ENCODE assay signal across 10 cellular contexts in genomic region chr3:23776352-23776891, GRCh38. TPM values are rescaled to one million over a fixed set of nuclear protein-coding genes. Genes with fewer than 3 reads are reported as not detected.
DNase-seq lines count a peak whose midpoint lies in the region; ATAC-seq and TF ChIP-seq lines count a peak whose summit lies in the region.
"Had no signal": no experiment of that assay in that cellular context is flagged by ENCODE, and none has a peak within 500 bp of the region (broad histone marks: within the 10 kb centered on the region; RNA-seq: fewer than 3 reads in every experiment).

No MANE protein-coding gene starts in this region.

- H3K27ac ChIP-seq in left ventricle myocardium inferior (replicated peaks): peak overlapping the region; percentile 40
- no peak overlapping the region for H3K27ac ChIP-seq in testis
- H3K27ac ChIP-seq: SJCRH30 had no signal

- TF ChIP-seq POLR2A in testis (IDR thresholded peaks at IDR 0.05): no peak

- H3K4me1 ChIP-seq in left ventricle myocardium inferior (peaks cover 16% of the 10 kb centered on the region), testis (peaks cover 5% of the 10 kb centered on the region)

- ATAC-seq in GM18861 (IDR thresholded peaks at IDR 0.05; ENCODE audit: unreplicated experiment) (no peak), GM21526 (IDR thresholded peaks at IDR 0.05; ENCODE audit: low FRiP score, unreplicated experiment) (no peak)
- ATAC-seq in activated naive CD8-positive, alpha-beta T cell treated with anti-CD3 and anti-CD28 coated beads, Interleukin-2, amount 50 U/mL, for 24 hours: no peak

- H3K9me3 Mint-ChIP-seq in activated naive CD8-positive, alpha-beta T cell treated with anti-CD3 and anti-CD28 coated beads, Interleukin-2, amount 50 U/mL, for 24 hours: no peaks in the 10 kb centered on the region
- H3K9me3 Mint-ChIP-seq: stimulated activated naive CD8-positive, alpha-beta T cell treated with anti-CD3 and anti-CD28 coated beads, Interleukin-15, Interleukin-2, amounts not matched to agents 100 ng/mL and 50 ng/mL, for 24 hours had no signal

- 17 to 33% methylated on average over 3 to 6 of the region's 6 CpGs for WGBS in testis, 2 donors

- H3K4me3 ChIP-seq in left ventricle myocardium inferior (no peak overlapping the region), skeletal muscle cell (ENCODE audit: low read depth, low read length) (no peak overlapping the region), testis (no peak overlapping the region)
- H3K4me3 ChIP-seq: SJCRH30 had no signal

- DNase-seq in GM03348 (ENCODE audit: low spot score) (peak; percentile 88), brain pericyte (ENCODE audit: low read depth, low spot score) (peak; percentile 74), left ventricle myocardium inferior (no peak), skeletal muscle cell (ENCODE audit: low read depth) (peak; percentile 89), testis (no peak)
- DNase-seq in activated naive CD8-positive, alpha-beta T cell treated with anti-CD3 and anti-CD28 coated beads, Interleukin-2, amount 50 U/mL, for 24 hours: no peak

- no peaks in the 10 kb centered on the region for H3K4me1 Mint-ChIP-seq in activated naive CD8-positive, alpha-beta T cell treated with anti-CD3 and anti-CD28 coated beads, Interleukin-2, amount 50 U/mL, for 24 hours

- H3K4me3 Mint-ChIP-seq in activated naive CD8-positive, alpha-beta T cell treated with anti-CD3 and anti-CD28 coated beads, Interleukin-2, amount 50 U/mL, for 24 hours: no peak overlapping the region
- H3K4me3 Mint-ChIP-seq: stimulated activated naive CD8-positive, alpha-beta T cell treated with anti-CD3 and anti-CD28 coated beads, Interleukin-15, Interleukin-2, amounts not matched to agents 100 ng/mL and 50 ng/mL, for 24 hours had no signal

- H3K27ac Mint-ChIP-seq in activated naive CD8-positive, alpha-beta T cell treated with anti-CD3 and anti-CD28 coated beads, Interleukin-2, amount 50 U/mL, for 24 hours: no peak overlapping the region
- H3K27ac Mint-ChIP-seq: stimulated activated naive CD8-positive, alpha-beta T cell treated with anti-CD3 and anti-CD28 coated beads, Interleukin-15, Interleukin-2, amounts not matched to agents 100 ng/mL and 50 ng/mL, for 24 hours had no signal

- H3K27me3 ChIP-seq in left ventricle myocardium inferior (ENCODE audit: low read depth) (no peaks in the 10 kb centered on the region), testis (no peaks in the 10 kb centered on the region)
- H3K27me3 ChIP-seq: SJCRH30 had no signal

- H3K9me3 ChIP-seq in left ventricle myocardium inferior (replicated peaks) (no peaks in the 10 kb centered on the region), testis (no peaks in the 10 kb centered on the region)
- H3K9me3 ChIP-seq: SJCRH30 had no signal

- intact Hi-C loops in left ventricle myocardium inferior (cut with micrococcal nuclease) (no loop called here), testis (cut with DNase I; ENCODE audit: low total_unique reads) (no loop called here)

- H3K36me3 ChIP-seq in left ventricle myocardium inferior: no peaks in the 10 kb centered on the region
- H3K36me3 ChIP-seq in testis (ENCODE audit: low read depth, missing control alignments): no peaks in the 10 kb centered on the region
- H3K36me3 ChIP-seq: SJCRH30 had no signal

- no peaks in the 10 kb centered on the region for H3K36me3 Mint-ChIP-seq in activated naive CD8-positive, alpha-beta T cell treated with anti-CD3 and anti-CD28 coated beads, Interleukin-2, amount 50 U/mL, for 24 hours (ENCODE audit: low read depth)

- H3K27me3 Mint-ChIP-seq in activated naive CD8-positive, alpha-beta T cell treated with anti-CD3 and anti-CD28 coated beads, Interleukin-2, amount 50 U/mL, for 24 hours: no peaks in the 10 kb centered on the region

- TF ChIP-seq CTCF in left ventricle myocardium inferior (IDR thresholded peaks at IDR 0.05; ENCODE audit: borderline replicate concordance) (no peak), testis (IDR thresholded peaks at IDR 0.05) (no peak)

RNA-seq across cellular contexts. Expression of gene UBE2E1, which starts 29.3 kb away (rescaled TPM):
- 65.0 TPM for total RNA-seq in left ventricle myocardium inferior
- 10 to 100 TPM; 68.7 to 82.2 TPM for total RNA-seq in testis
- 89.5 TPM for polyA plus RNA-seq in testis (ENCODE audit: insufficient read depth, low read depth, low replicate concordance)

Comparison
In these comparisons a context has a peak if more than half of its experiments do, and no peak if none do; other contexts are left out.
1. DNase-seq: peak in GM03348 (single experiment), brain pericyte (single experiment) and skeletal muscle cell (single experiment); none in left ventricle myocardium inferior (single experiment), activated naive CD8-positive, alpha-beta T cell treated with anti-CD3 and anti-CD28 coated beads, Interleukin-2, amount 50 U/mL, for 24 hours (single experiment) and testis (single experiment).